In genomic region chr14:102481791-102482238, GRCh38 we compare ENCODE assay signal across 12 cellular contexts. TPM values are rescaled to one million over a fixed set of nuclear protein-coding genes. Genes with fewer than 3 reads are reported as not detected.
DNase-seq lines count a peak whose midpoint lies in the region; ATAC-seq and TF ChIP-seq lines count a peak whose summit lies in the region.
"Had no signal": no experiment of that assay in that cellular context is flagged by ENCODE, and none has a peak within 500 bp of the region (broad histone marks: within the 10 kb centered on the region; RNA-seq: fewer than 3 reads in every experiment).

No MANE protein-coding gene starts in this region.

- TF ChIP-seq POLR2A in HCT116 (IDR thresholded peaks at IDR 0.05; ENCODE audit: borderline replicate concordance, extremely low read depth, insufficient read depth, insufficient read length), result no peak

- POLR2A ChIA-PET in HCT116 (lab: Charles Lee), result no interaction called here

- intact Hi-C loops in HCT116 (cut with micrococcal nuclease), result no loop called here

- TF ChIP-seq CTCF in HCT116 (IDR thresholded peaks at IDR 0.05 in 2 of 3, conservative IDR thresholded peaks at IDR 0.05 in 1 of 3; ENCODE audit: borderline replicate concordance in 1 of 3, insufficient read depth in 1 of 3, low read depth in 2 of 3, low read length in 2 of 3) (no peak), fibroblast of mammary gland (conservative IDR thresholded peaks at IDR 0.05; ENCODE audit: control insufficient read depth, insufficient read depth, low read depth, low read length) (no peak), mesothelial cell of epicardium (IDR thresholded peaks at IDR 0.05; ENCODE audit: unreplicated experiment) (no peak)

- peaks cover 3 to 14% of the 10 kb centered on the region in 2 experiments; a peak in 3 of 4 replicates for H3K4me1 ChIP-seq in HCT116 (ENCODE audit: control insufficient read depth in 1 of 2, insufficient read depth in 2 of 2, low read length in 2 of 2)

- no TSS peak for BruUV-seq in HCT116 (replicated peaks; lab: Mats Ljungman, UMichigan)

- no peaks in the 10 kb centered on the region for H3K27me3 Mint-ChIP-seq in mesothelial cell of epicardium (ENCODE audit: low read depth)
- H3K27me3 Mint-ChIP-seq: activated CD4-positive, alpha-beta T cell treated with anti-CD3 and anti-CD28 coated beads, Interleukin-2, amount 10 ng/mL, durations not matched to agents 24 days and 14 days; CD4-positive, alpha-beta memory T cell had no signal

- H3K36me3 ChIP-seq in HCT116 (ENCODE audit: control insufficient read depth in 1 of 2, insufficient read depth in 2 of 2, low read length in 2 of 2), result no peaks in the 10 kb centered on the region

- H3K79me2 ChIP-seq in HCT116 (ENCODE audit: insufficient read depth, low read length), result no peaks in the 10 kb centered on the region

- H3K4me3 ChIP-seq in HCT116 (replicated peaks in 1 of 2; ENCODE audit: low read depth in 1 of 2, low read length in 2 of 2) (no peak overlapping the region), fibroblast of mammary gland (ENCODE audit: control insufficient read depth, low read depth, low read length) (no peak overlapping the region)

- peak; percentile 79 for ATAC-seq in HCT116
- ATAC-seq in stimulated activated effector memory CD8-positive, alpha-beta T cell treated with anti-CD3 and anti-CD28 coated beads, Interleukin-12 subunit alpha, Interleukin-12 subunit beta, amount 100 ng/mL, for 72 hours, result no peak
- ATAC-seq: activated T-cell treated with anti-CD3 and anti-CD28 coated beads, Interleukin-2, amount 50 U/mL, for 72 hours had no signal

- peaks cover 5% of the 10 kb centered on the region for H3K9me3 Mint-ChIP-seq in mesothelial cell of epicardium
- H3K9me3 Mint-ChIP-seq in stimulated activated effector memory CD8-positive, alpha-beta T cell treated with anti-CD3 and anti-CD28 coated beads, Interleukin-12 subunit alpha, Interleukin-12 subunit beta, amount 100 ng/mL, for 72 hours, result peaks cover 3% of the 10 kb centered on the region

- peaks cover 27% of the 10 kb centered on the region for H3K36me3 Mint-ChIP-seq in mesothelial cell of epicardium
- H3K36me3 Mint-ChIP-seq in stimulated activated effector memory CD8-positive, alpha-beta T cell treated with anti-CD3 and anti-CD28 coated beads, Interleukin-12 subunit alpha, Interleukin-12 subunit beta, amount 100 ng/mL, for 72 hours, result no peaks in the 10 kb centered on the region

- H3K27ac Mint-ChIP-seq in mesothelial cell of epicardium, result no peak overlapping the region
- no peak overlapping the region for H3K27ac Mint-ChIP-seq in stimulated activated effector memory CD8-positive, alpha-beta T cell treated with anti-CD3 and anti-CD28 coated beads, Interleukin-12 subunit alpha, Interleukin-12 subunit beta, amount 100 ng/mL, for 72 hours
- H3K27ac Mint-ChIP-seq: activated CD4-positive, alpha-beta T cell treated with anti-CD3 and anti-CD28 coated beads, Interleukin-2, amount 10 ng/mL, durations not matched to agents 24 days and 14 days; activated T-cell treated with anti-CD3 and anti-CD28 coated beads, Interleukin-2, amount 50 U/mL, for 72 hours had no signal

- TF ChIP-seq RAD21 in HCT116 (IDR thresholded peaks at IDR 0.05; ENCODE audit: low read depth), result no peak

- RAD21 ChIA-PET in HCT116 (lab: Charles Lee; ENCODE audit: low non-redundant PET in 1 of 2, low total read pairs in 2 of 2, uncharacterized antibody in 2 of 2, unreplicated experiment in 2 of 2), result no interaction called here

- DNase-seq in HCT116 (ENCODE audit: low read depth, low spot score), result peak; percentile 21
- DNase-seq in SW480 (ENCODE audit: low spot score), result peak; percentile 42
- DNase-seq in fibroblast of mammary gland (ENCODE audit: low read depth), result peak; percentile 51
- DNase-seq in NCI-H1417 treated with DMSO at 0.1 percent for 48 hours (lab: John Stamatoyannopoulos, UW), result no peak
- no peak for DNase-seq in mesothelial cell of epicardium (ENCODE audit: low spot score in 2 of 2, unreplicated experiment in 2 of 2)
- no peak for DNase-seq in stimulated activated effector memory CD8-positive, alpha-beta T cell treated with anti-CD3 and anti-CD28 coated beads, Interleukin-12 subunit alpha, Interleukin-12 subunit beta, amount 100 ng/mL, for 72 hours (ENCODE audit: low spot score in 2 of 2)
- DNase-seq: activated CD4-positive, alpha-beta T cell treated with anti-CD3 and anti-CD28 coated beads, Interleukin-2, amount 10 ng/mL, durations not matched to agents 24 days and 14 days; activated T-cell treated with anti-CD3 and anti-CD28 coated beads, Interleukin-2, amount 50 U/mL, for 72 hours; CD4-positive, alpha-beta memory T cell; effector CD4-positive, alpha-beta T cell; kidney had no signal

- no peaks in the 10 kb centered on the region for H3K9me3 ChIP-seq in HCT116 (ENCODE audit: control insufficient read depth in 1 of 2, insufficient read depth in 1 of 2, low read depth in 1 of 2, low read length in 2 of 2)

- no peak overlapping the region for H2AFZ ChIP-seq in HCT116 (ENCODE audit: low read depth, low read length, poor library complexity, severe bottlenecking)

- H3K27me3 ChIP-seq in HCT116 (ENCODE audit: insufficient read depth, low read length), result no peaks in the 10 kb centered on the region

- no peak overlapping the region for H3K27ac ChIP-seq in HCT116 (ENCODE audit: low read depth, low read length)
- peak overlapping the region; percentile 11 for H3K27ac ChIP-seq in temporal lobe (ENCODE audit: low read depth, low read length)

- peaks cover 3% of the 10 kb centered on the region for H3K4me1 Mint-ChIP-seq in mesothelial cell of epicardium
- H3K4me1 Mint-ChIP-seq in stimulated activated effector memory CD8-positive, alpha-beta T cell treated with anti-CD3 and anti-CD28 coated beads, Interleukin-12 subunit alpha, Interleukin-12 subunit beta, amount 100 ng/mL, for 72 hours, result no peaks in the 10 kb centered on the region

- H3K4me3 Mint-ChIP-seq in mesothelial cell of epicardium, result no peak overlapping the region
- H3K4me3 Mint-ChIP-seq in stimulated activated effector memory CD8-positive, alpha-beta T cell treated with anti-CD3 and anti-CD28 coated beads, Interleukin-12 subunit alpha, Interleukin-12 subunit beta, amount 100 ng/mL, for 72 hours, result no peak overlapping the region
- H3K4me3 Mint-ChIP-seq: activated CD4-positive, alpha-beta T cell treated with anti-CD3 and anti-CD28 coated beads, Interleukin-2, amount 10 ng/mL, durations not matched to agents 24 days and 14 days; activated T-cell treated with anti-CD3 and anti-CD28 coated beads, Interleukin-2, amount 50 U/mL, for 72 hours; CD4-positive, alpha-beta memory T cell had no signal

- peak overlapping the region; percentile 20; the same call in 1 of the 2 replicates for H3K4me2 ChIP-seq in HCT116 (ENCODE audit: low read length)

- H3K9ac ChIP-seq in HCT116 (ENCODE audit: low read length), result no peak overlapping the region

- CTCF ChIA-PET in HCT116 (lab: Charles Lee), result no interaction called here

- no peaks in the 10 kb centered on the region for H3K9me2 ChIP-seq in HCT116 (ENCODE audit: insufficient read depth)

- H4K20me1 ChIP-seq in HCT116 (ENCODE audit: insufficient read depth), result no peaks in the 10 kb centered on the region

TF ChIP-seq in HCT116, 20 proteins besides CTCF, POLR2A, EP300 and RAD21:
- TF ChIP-seq SIN3A (IDR thresholded peaks at IDR 0.05; ENCODE audit: low read depth), result no peak

RNA-seq across cellular contexts. Expression of gene ANKRD9, which starts 27.8 kb away (rescaled TPM):
- total RNA-seq in HCT116 (2021; ENCODE audit: unreplicated experiment) (29.0 TPM), temporal lobe (6.1 TPM), mesothelial cell of epicardium (22.1 to 23.9 TPM (median 22.7 TPM) in 3 replicates)
- polyA plus RNA-seq in HCT116 (2012), result 27.6 and 33.8 TPM in 2 replicates

Comparison
In these comparisons a context has a peak if more than half of its experiments do, and no peak if none do; other contexts are left out.
1. DNase-seq: peak in HCT116 (single experiment), SW480 (single experiment) and fibroblast of mammary gland (single experiment); none in NCI-H1417 treated with DMSO at 0.1 percent for 48 hours (single experiment), mesothelial cell of epicardium (0 of 2) and stimulated activated effector memory CD8-positive, alpha-beta T cell treated with anti-CD3 and anti-CD28 coated beads, Interleukin-12 subunit alpha, Interleukin-12 subunit beta, amount 100 ng/mL, for 72 hours (0 of 2).